ENCODE assay signal across 5 cellular contexts in the genomic region with DNA sequence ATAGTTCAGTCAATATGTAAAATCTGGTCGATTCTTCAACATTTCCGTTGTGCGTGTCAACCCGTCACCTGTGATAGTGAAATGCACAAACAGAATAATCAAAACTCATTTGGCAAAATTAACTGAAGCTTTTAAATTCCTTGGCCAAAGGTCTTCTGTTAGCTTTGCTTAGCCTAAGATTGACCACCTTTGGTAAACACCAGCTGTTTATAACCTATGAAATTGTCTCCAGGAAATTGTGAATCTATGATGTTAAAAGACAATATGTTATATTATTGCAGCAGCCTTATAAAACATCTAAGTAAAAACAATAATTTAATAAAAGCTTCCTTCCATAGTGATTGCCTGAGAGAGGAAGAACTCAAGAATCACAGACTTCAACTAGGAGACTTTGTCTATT.
"Had no signal": no experiment of that assay in that cellular context is flagged by ENCODE, and none has a peak within 500 bp of the region (broad histone marks: within the 10 kb centered on the region; RNA-seq: fewer than 3 reads in every experiment).

No MANE protein-coding gene starts in this region.

- H3K4me3 ChIP-seq: K562 had no signal

- ATAC-seq: HepG2, K562 had no signal

- DNase-seq: IMR-90, KBM-7, KG1 had no signal
